7 cellular contexts compared by ENCODE assay signal in the genomic region with DNA sequence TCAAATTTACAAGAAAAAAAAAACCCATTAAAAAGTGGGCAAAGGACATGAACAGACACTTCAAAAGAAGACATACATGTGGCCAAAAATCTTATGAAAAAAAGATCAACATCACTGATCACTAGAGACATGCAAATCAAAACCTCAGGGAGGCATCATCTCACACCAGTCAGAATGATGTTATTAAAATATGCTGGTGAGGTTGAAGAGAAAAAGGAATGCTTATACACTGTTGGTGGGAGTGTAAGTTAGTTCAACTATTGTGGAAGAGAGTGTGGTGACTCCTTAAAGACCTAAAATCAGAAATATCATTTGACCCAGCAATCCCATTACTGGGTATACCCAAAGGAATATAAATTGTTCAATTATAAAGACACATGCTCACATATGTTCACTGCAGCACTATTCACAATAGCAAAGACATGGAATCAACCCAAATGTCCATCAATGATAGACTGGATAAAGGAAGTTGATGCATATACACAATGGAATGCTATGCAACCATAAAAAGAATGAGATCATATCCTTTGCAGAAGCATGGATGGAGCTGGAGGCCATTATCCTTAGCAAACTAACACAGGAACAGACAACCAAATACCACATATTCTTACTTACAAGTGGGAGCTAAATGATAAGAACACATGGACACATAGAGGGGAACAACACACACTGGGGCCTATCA.
A peak's percentile ranks its signal among the peaks of the same experiment; 100 is the strongest.
DNase-seq lines count a peak whose midpoint lies in the region; ATAC-seq, FAIRE-seq and TF ChIP-seq lines count a peak whose summit lies in the region.
"Not testable (repeated sequence)": the region's sequence is repeated elsewhere in the genome, so short reads cannot be mapped to it uniquely, and the experiment has no call there.

No MANE protein-coding gene starts in this region.

- peak overlapping the region; percentile 85; the same call in 1 of the 2 replicates for H3K18ac ChIP-seq in IMR-90 (ENCODE audit: low read depth, low read length)
- not testable (repeated sequence) for H3K18ac ChIP-seq in mesenchymal stem cell (ENCODE audit: low read depth in 1 of 2, low read length in 2 of 2)

- peak overlapping the region; percentile 89 for H3K4ac ChIP-seq in IMR-90 (ENCODE audit: low read depth, low read length)
- not testable (repeated sequence) for H3K4ac ChIP-seq in mesenchymal stem cell (ENCODE audit: low read depth in 1 of 2, low read length in 2 of 2)

- peak overlapping the region; percentile 98 for H2BK5ac ChIP-seq in IMR-90 (ENCODE audit: low read depth, low read length, poor library complexity, severe bottlenecking)
- not testable (repeated sequence) for H2BK5ac ChIP-seq in mesenchymal stem cell (ENCODE audit: low read depth, low read length, poor library complexity, severe bottlenecking)

- not testable (repeated sequence) for H3K79me1 ChIP-seq in IMR-90 (ENCODE audit: low read depth in 1 of 2, low read length in 2 of 2); mesenchymal stem cell (replicated peaks; ENCODE audit: low read length, poor library complexity, severe bottlenecking)

- H3K9me3 ChIP-seq in IMR-90 (ENCODE audit: control insufficient read depth, insufficient read depth, low read length); RWPE2 (ENCODE audit: severe bottlenecking); astrocyte (ENCODE audit: insufficient read depth, low read depth, low read length); mesenchymal stem cell (ENCODE audit: control insufficient read depth, low read length): not testable (repeated sequence)

- peaks cover 23% of the 10 kb centered on the region for H3K4me1 ChIP-seq in IMR-90 (ENCODE audit: control insufficient read depth, insufficient read depth, low read length)
- peaks cover 25% of the 10 kb centered on the region for H3K4me1 ChIP-seq in RWPE2 (ENCODE audit: insufficient read depth, poor library complexity, severe bottlenecking)
- peaks cover 42% of the 10 kb centered on the region for H3K4me1 ChIP-seq in astrocyte (ENCODE audit: insufficient read depth, low read length)
- H3K4me1 ChIP-seq in mesenchymal stem cell (ENCODE audit: control insufficient read depth, insufficient read depth, low read depth, low read length): not testable (repeated sequence)

- H2BK15ac ChIP-seq in IMR-90 (ENCODE audit: low read depth, low read length): peak overlapping the region; percentile 90; the same call in 1 of the 3 replicates
- H2BK15ac ChIP-seq in mesenchymal stem cell (ENCODE audit: low read depth, poor library complexity, severe bottlenecking): not testable (repeated sequence)

- POLR2A ChIA-PET in IMR-90 (lab: Charles Lee; ENCODE audit: unreplicated experiment): interaction anchor here (1.2 kb wide), 1 partner anchor 16 kb away, joined by 3 read pairs; no protein-coding TSS in a partner anchor

- BruUV-seq in IMR-90 (replicated peaks; lab: Mats Ljungman, UMichigan): not testable (repeated sequence)

- H3K4me1 Mint-ChIP-seq in astrocyte (ENCODE audit: low read depth, unreplicated experiment): peaks cover 61% of the 10 kb centered on the region

- H3K23ac ChIP-seq in IMR-90 (ENCODE audit: low read depth, low read length): peak overlapping the region; percentile 1; the same call in 1 of the 2 replicates
- not testable (repeated sequence) for H3K23ac ChIP-seq in mesenchymal stem cell (ENCODE audit: low read length in 2 of 2)

- H3K56ac ChIP-seq in IMR-90 (ENCODE audit: extremely low read depth, insufficient read depth, low read length): peak overlapping the region; percentile 64; the same call in 1 of the 2 replicates

- H4K5ac ChIP-seq in IMR-90 (ENCODE audit: low read depth, low read length): peak overlapping the region; percentile 62; the same call in 1 of the 2 replicates

- H3K27me3 Mint-ChIP-seq in astrocyte (ENCODE audit: low read depth, unreplicated experiment): not testable (repeated sequence)

- not testable (repeated sequence) for H3K36me3 Mint-ChIP-seq in astrocyte (ENCODE audit: low read depth, unreplicated experiment)

- not testable (repeated sequence) for H3K4me3 ChIP-seq in IMR-90 (ENCODE audit: insufficient read depth, low read depth, low read length); RWPE2 (ENCODE audit: severe bottlenecking); astrocyte (ENCODE audit: insufficient read depth, low read depth, low read length); fibroblast of mammary gland (ENCODE audit: control insufficient read depth, low read depth, low read length); mesenchymal stem cell (ENCODE audit: insufficient read depth in 1 of 2, low read depth in 1 of 2, low read length in 2 of 2)

- ATAC-seq in IMR-90 (ENCODE audit: low read depth) (peak; percentile 19; the same call in 1 of the 2 replicates), RWPE2 (ENCODE audit: low read depth) (peak; percentile 63; the same call in 1 of the 3 replicates)

- TF ChIP-seq RAD21 in IMR-90 (IDR thresholded peaks at IDR 0.05; ENCODE audit: low read length): not testable (repeated sequence)

- peaks cover 19% of the 10 kb centered on the region for H3K9me1 ChIP-seq in IMR-90 (ENCODE audit: insufficient read depth, low read length)

- intact Hi-C loops in IMR-90 (cut with micrococcal nuclease): not testable (repeated sequence)

- not testable (repeated sequence) for H3K27ac ChIP-seq in IMR-90 (ENCODE audit: insufficient read depth, low read length); mesenchymal stem cell (ENCODE audit: low read length, poor library complexity, severe bottlenecking)
- H3K27ac ChIP-seq in RWPE2 (ENCODE audit: poor library complexity, severe bottlenecking): peak overlapping the region; percentile 78
- peak overlapping the region; percentile 83 for H3K27ac ChIP-seq in astrocyte (ENCODE audit: low read depth, low read length)

- H4K91ac ChIP-seq in IMR-90 (ENCODE audit: insufficient read depth, low read depth, low read length): peak overlapping the region; percentile 72
- H4K91ac ChIP-seq in mesenchymal stem cell (ENCODE audit: low read length): not testable (repeated sequence)

- FAIRE-seq in astrocyte (lab: Jason Lieb, UNC): not testable (repeated sequence)

- not testable (repeated sequence) for TF ChIP-seq POLR2A in IMR-90 (IDR thresholded peaks at IDR 0.05; ENCODE audit: low read depth, low read length)

- H2AFZ ChIP-seq in IMR-90 (replicated peaks; ENCODE audit: low read length, poor library complexity); astrocyte (ENCODE audit: low read depth, low read length); mesenchymal stem cell (ENCODE audit: low read depth, low read length): not testable (repeated sequence)

- H3K79me2 ChIP-seq in astrocyte (ENCODE audit: insufficient read depth, low read length): not testable (repeated sequence)

- H3K4me2 ChIP-seq in IMR-90 (ENCODE audit: low read depth, low read length); astrocyte (ENCODE audit: low read length); mesenchymal stem cell (ENCODE audit: low read length, poor library complexity, severe bottlenecking): not testable (repeated sequence)

- H3K9ac ChIP-seq in IMR-90 (ENCODE audit: low read depth, low read length); mesenchymal stem cell (ENCODE audit: low read length): not testable (repeated sequence)
- H3K9ac ChIP-seq in astrocyte (ENCODE audit: low read length): peak overlapping the region; percentile 57

- not testable (repeated sequence) for H3K27me3 ChIP-seq in IMR-90 (ENCODE audit: control insufficient read depth, insufficient read depth, low read length); RWPE2 (ENCODE audit: insufficient read depth, poor library complexity, severe bottlenecking); astrocyte (ENCODE audit: insufficient read depth, low read length); mesenchymal stem cell (ENCODE audit: control insufficient read depth in 1 of 2, insufficient read depth in 1 of 2, low read length in 2 of 2)

- H3K36me3 ChIP-seq in IMR-90 (ENCODE audit: control insufficient read depth, insufficient read depth, low read length); RWPE2 (ENCODE audit: low read depth); astrocyte (ENCODE audit: insufficient read depth, low read length); mesenchymal stem cell (ENCODE audit: control insufficient read depth in 1 of 2, insufficient read depth in 2 of 2, low read depth in 1 of 2, low read length in 2 of 2): not testable (repeated sequence)

- peak overlapping the region; percentile 97 for H3K27ac Mint-ChIP-seq in astrocyte (ENCODE audit: unreplicated experiment)

- DNase-seq in EH (ENCODE audit: low read depth) (peak; percentile 85), IMR-90 (peak; percentile 73), astrocyte (ENCODE audit: low read depth) (peak; percentile 73), dermis blood vessel endothelial cell (peak; percentile 80), fibroblast of mammary gland (ENCODE audit: low read depth) (peak; percentile 67), mesenchymal stem cell (peak; percentile 51)
- not testable (repeated sequence) for DNase-seq in RWPE2 (ENCODE audit: low spot score)

- in situ Hi-C loops in IMR-90 (cut with MboI; ENCODE audit: low sequenced_read_pairs): loop anchor here (25.0 kb wide), 1 partner anchor 437 kb away; no protein-coding TSS in a partner anchor

- peak overlapping the region; percentile 94 to 99; a peak in 3 of 4 replicates for H4K8ac ChIP-seq in IMR-90 (ENCODE audit: low read depth in 2 of 2, low read length in 2 of 2)
- not testable (repeated sequence) for H4K8ac ChIP-seq in mesenchymal stem cell (ENCODE audit: low read length)

- H3K9me3 Mint-ChIP-seq in astrocyte (ENCODE audit: unreplicated experiment): peaks cover 14% of the 10 kb centered on the region

- not testable (repeated sequence) for TF ChIP-seq CTCF in IMR-90 (conservative IDR thresholded peaks at IDR 0.05; ENCODE audit: low read depth, low read length); RWPE2 (IDR thresholded peaks at IDR 0.05; ENCODE audit: poor library complexity, severe bottlenecking); astrocyte (IDR thresholded peaks at IDR 0.05; ENCODE audit: insufficient read depth, low read depth, low read length); fibroblast of mammary gland (conservative IDR thresholded peaks at IDR 0.05; ENCODE audit: control insufficient read depth, insufficient read depth, low read depth, low read length)

- CTCF ChIA-PET in IMR-90 (lab: Yijun Ruan, JAX): interaction anchor here (0.8 to 1.0 kb wide), 2 partner anchors 13 to 16 kb away, joined by 4 read pairs; no protein-coding TSS in a partner anchor

- H2AK5ac ChIP-seq in IMR-90 (ENCODE audit: low read depth, low read length): peak overlapping the region; percentile 59; the same call in 1 of the 2 replicates
- H2AK5ac ChIP-seq in mesenchymal stem cell (ENCODE audit: low read length, severe bottlenecking): not testable (repeated sequence)

- not testable (repeated sequence) for H2BK12ac ChIP-seq in mesenchymal stem cell (ENCODE audit: low read length in 2 of 2)

- not testable (repeated sequence) for H4K20me1 ChIP-seq in IMR-90 (ENCODE audit: insufficient read depth, low read length); astrocyte (ENCODE audit: insufficient read depth, low read length)

- H2BK120ac ChIP-seq in IMR-90 (ENCODE audit: low read depth, low read length): peak overlapping the region; percentile 98
- H2BK120ac ChIP-seq in mesenchymal stem cell (ENCODE audit: low read depth, low read length): not testable (repeated sequence)

- H3K4me3 Mint-ChIP-seq in astrocyte (ENCODE audit: unreplicated experiment): not testable (repeated sequence)

- H2BK20ac ChIP-seq in IMR-90 (ENCODE audit: low read depth, low read length): peak overlapping the region; percentile 96; the same call in 1 of the 2 replicates

- not testable (repeated sequence) for H2AK9ac ChIP-seq in IMR-90 (replicated peaks; ENCODE audit: low read depth, low read length, poor library complexity)

- dilution Hi-C loops in IMR-90 (cut with HindIII; ENCODE audit: low sequenced_read_pairs, unreplicated experiment): not testable (repeated sequence)

- H3K14ac ChIP-seq in IMR-90 (replicated peaks; ENCODE audit: low read depth, low read length): peak overlapping the region; percentile 66
- not testable (repeated sequence) for H3K14ac ChIP-seq in mesenchymal stem cell (ENCODE audit: low read length in 2 of 2)
